In the genomic region with DNA sequence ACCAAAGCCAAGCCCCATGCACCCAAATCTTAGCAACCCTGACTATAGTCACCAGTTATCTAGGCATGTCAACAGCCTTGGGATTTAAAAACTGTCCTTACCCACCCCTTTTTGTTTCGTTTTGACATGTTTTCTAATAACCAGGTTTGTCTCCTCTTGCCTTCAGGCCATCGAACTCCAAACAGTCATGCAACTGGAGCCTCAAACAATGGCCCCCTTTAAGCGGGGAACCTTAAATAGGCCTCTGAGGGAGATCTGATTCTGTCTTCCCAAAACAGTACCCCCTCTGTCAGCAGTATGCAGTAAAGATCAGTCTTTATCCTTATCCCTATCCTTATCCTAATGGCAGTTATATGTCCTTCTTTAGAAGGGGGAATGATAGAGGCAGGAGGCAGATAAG, we compare ENCODE assay signal across 20 cellular contexts.
DNase-seq lines count a peak whose midpoint lies in the region; ATAC-seq and TF ChIP-seq lines count a peak whose summit lies in the region.
"Had no signal": no experiment of that assay in that cellular context is flagged by ENCODE, and none has a peak within 500 bp of the region (broad histone marks: within the 10 kb centered on the region; RNA-seq: fewer than 3 reads in every experiment).

No MANE protein-coding gene starts in this region.

- H3K27ac Mint-ChIP-seq in endodermal cell (peak overlapping the region; percentile 69), neural crest cell (ENCODE audit: unreplicated experiment) (peak overlapping the region; percentile 65)
- H3K27ac Mint-ChIP-seq: CD8-positive, alpha-beta T cell had no signal

- H3K9ac ChIP-seq in endodermal cell (ENCODE audit: extremely low read depth, low read length, poor library complexity, severe bottlenecking) = no peak overlapping the region
- H3K9ac ChIP-seq: BLaER1 treated with 17β-estradiol and CSF1 and Interleukin-3, amounts not matched to agents 10 nM and 100 nM had no signal

- in situ Hi-C loops in SK-MEL-5 (cut with HindIII; ENCODE audit: low pct_unique_long_range_greater_than_20kb, low sequenced_read_pairs) = no loop called here

- peaks cover 27% of the 10 kb centered on the region for H3K36me3 Mint-ChIP-seq in endodermal cell (ENCODE audit: low read depth)
- peaks cover 21% of the 10 kb centered on the region for H3K36me3 Mint-ChIP-seq in neural crest cell (ENCODE audit: low read depth)

- H3K9me3 Mint-ChIP-seq in endodermal cell (peaks cover 32% of the 10 kb centered on the region), neural crest cell (peaks cover 9% of the 10 kb centered on the region)
- H3K9me3 Mint-ChIP-seq: HFFc6 had no signal

- no peaks in the 10 kb centered on the region for H3K27me3 ChIP-seq in endodermal cell (ENCODE audit: control insufficient read depth, insufficient read depth, low read length, poor library complexity, severe bottlenecking)
- H3K27me3 ChIP-seq: BLaER1 treated with 17β-estradiol and CSF1 and Interleukin-3, amounts not matched to agents 10 nM and 100 nM; Peyer's patch had no signal

- H3K4me1 Mint-ChIP-seq in endodermal cell = peaks cover 10% of the 10 kb centered on the region
- peaks cover 39% of the 10 kb centered on the region for H3K4me1 Mint-ChIP-seq in neural crest cell

- 87 to 90% methylated on average over 3 of the region's 3 CpGs for WGBS in endodermal cell (ENCODE audit: insufficient coverage in 1 of 2, insufficient read length in 1 of 2), 2 experiments

- no peaks in the 10 kb centered on the region for H3K36me3 ChIP-seq in endodermal cell (ENCODE audit: control insufficient read depth, insufficient read depth, low read length)
- H3K36me3 ChIP-seq: Peyer's patch had no signal

- H3K9me3 ChIP-seq in endodermal cell (ENCODE audit: control insufficient read depth, low read length) = peaks cover 12% of the 10 kb centered on the region
- H3K9me3 ChIP-seq: A549, Peyer's patch had no signal

- intact Hi-C loops in cardiac septum (cut with DNase I) = loop anchor here (5.0 kb wide), 1 partner anchor 363 kb away; no protein-coding TSS in a partner anchor

- no peak for TF ChIP-seq CTCF in endodermal cell (conservative IDR thresholded peaks at IDR 0.05)
- no peak for TF ChIP-seq CTCF in neural crest cell (conservative IDR thresholded peaks at IDR 0.05)

- H3K27me3 Mint-ChIP-seq in endodermal cell (ENCODE audit: insufficient read depth) (no peaks in the 10 kb centered on the region), neural crest cell (ENCODE audit: low read depth) (no peaks in the 10 kb centered on the region)

- H3K4me1 ChIP-seq in endodermal cell (ENCODE audit: control insufficient read depth, insufficient read depth, low read length) = no peaks in the 10 kb centered on the region
- H3K4me1 ChIP-seq: A549; BLaER1 treated with 17β-estradiol and CSF1 and Interleukin-3, amounts not matched to agents 10 nM and 100 nM; Peyer's patch had no signal

- H3K4me3 Mint-ChIP-seq in endodermal cell (no peak overlapping the region), neural crest cell (peak overlapping the region; percentile 68)
- H3K4me3 Mint-ChIP-seq: CD8-positive, alpha-beta T cell had no signal

- no peak overlapping the region for H3K4me3 ChIP-seq in endodermal cell (ENCODE audit: low read length)
- H3K4me3 ChIP-seq: A549; BLaER1 treated with 17β-estradiol and CSF1 and Interleukin-3, amounts not matched to agents 10 nM and 100 nM; Peyer's patch; SK-N-MC had no signal

- DNase-seq in ELF-1 (ENCODE audit: low read depth, low spot score) (peak; percentile 3), SK-MEL-5 (ENCODE audit: low read depth, low spot score) (peak; percentile 97), endodermal cell (no peak), neural crest cell (ENCODE audit: low read depth, low spot score) (no peak), NCI-H69 (lab: John Stamatoyannopoulos, UW) (no peak), cardiac septum (ENCODE audit: low spot score) (no peak), OCI-M1 (lab: John Stamatoyannopoulos, UW) (no peak)
- DNase-seq: CD8-positive, alpha-beta T cell; DMS79; HFFc6; Kasumi-1; NCI-H1105; NCI-H2081 treated with DMSO at 0.1 percent for 48 hours; NCI-H446 treated with DMSO at 0.1 percent for 48 hours; Peyer's patch; Right ventricle myocardium superior had no signal

- ATAC-seq in HG03175 (IDR thresholded peaks at IDR 0.05; ENCODE audit: unreplicated experiment) = no peak
- ATAC-seq: A549; CD8-positive, alpha-beta T cell had no signal

- H3K27ac ChIP-seq in endodermal cell (ENCODE audit: low read depth, low read length) = no peak overlapping the region
- H3K27ac ChIP-seq: A549; BLaER1 treated with 17β-estradiol and CSF1 and Interleukin-3, amounts not matched to agents 10 nM and 100 nM; Peyer's patch; SK-N-MC had no signal

Comparison
In these comparisons a context has a peak if more than half of its experiments do, and no peak if none do; other contexts are left out.
1. DNase-seq: peak in ELF-1 (single experiment) and SK-MEL-5 (single experiment); none in endodermal cell (single experiment), neural crest cell (single experiment), NCI-H69 (single experiment), cardiac septum (single experiment) and OCI-M1 (single experiment).